13 cellular contexts compared by ENCODE assay signal in the genomic region with DNA sequence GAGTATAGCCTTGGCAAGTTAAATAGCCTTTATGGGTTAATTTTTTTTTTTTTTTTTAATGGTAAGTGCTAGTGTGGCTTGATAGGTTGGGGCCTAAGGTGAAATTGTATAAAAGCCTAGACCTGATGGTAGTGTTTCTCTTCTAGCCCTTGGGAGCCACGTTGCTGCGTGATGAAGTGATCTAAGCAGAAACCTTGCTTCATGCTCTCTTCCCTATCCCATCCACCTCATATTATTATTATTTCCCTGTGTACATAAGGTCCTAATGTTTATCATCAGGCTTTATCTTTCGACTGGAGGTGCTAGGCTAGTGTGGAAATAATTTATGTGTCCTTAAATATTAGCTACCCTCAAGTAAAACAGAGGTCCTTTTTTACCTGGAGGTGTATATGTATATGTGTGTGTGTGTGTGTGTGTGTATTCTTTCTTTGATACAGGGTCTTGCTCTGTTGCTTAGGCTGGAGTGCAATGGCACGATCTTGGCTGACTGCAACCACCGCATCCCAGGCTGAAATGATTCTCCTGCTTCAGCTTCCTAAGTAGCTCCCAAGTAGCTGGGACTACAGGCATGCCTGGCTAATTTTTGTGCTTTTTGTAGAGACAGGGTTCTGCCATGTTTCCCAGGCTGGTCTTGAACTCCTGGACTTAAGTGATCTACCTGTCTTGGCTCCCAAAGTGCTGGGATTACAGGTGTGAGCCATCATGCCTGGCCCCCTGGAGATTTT. TPM values are rescaled to one million over a fixed set of nuclear protein-coding genes. Genes with fewer than 3 reads are reported as not detected.
A peak's percentile ranks its signal among the peaks of the same experiment; 100 is the strongest.
DNase-seq lines count a peak whose midpoint lies in the region; ATAC-seq and TF ChIP-seq lines count a peak whose summit lies in the region.
"Had no signal": no experiment of that assay in that cellular context is flagged by ENCODE, and none has a peak within 500 bp of the region (broad histone marks: within the 10 kb centered on the region; RNA-seq: fewer than 3 reads in every experiment).

No MANE protein-coding gene starts in this region.

- H3K27me3 Mint-ChIP-seq in glutamatergic neuron (ENCODE audit: unreplicated experiment), result peaks cover 4% of the 10 kb centered on the region
- no peaks in the 10 kb centered on the region for H3K27me3 Mint-ChIP-seq in Caco-2 (ENCODE audit: insufficient read depth, unreplicated experiment)

- H3K27me3 ChIP-seq in GM06990 (replicated peaks; ENCODE audit: control insufficient read depth, insufficient read depth, low read length) (no peaks in the 10 kb centered on the region), Panc1 (ENCODE audit: control insufficient read depth, insufficient read depth, low read length) (no peaks in the 10 kb centered on the region), Caco-2 (replicated peaks; ENCODE audit: control insufficient read depth, insufficient read depth, low read length) (no peaks in the 10 kb centered on the region)

- DNase-seq in GM06990 (ENCODE audit: extremely low read depth, insufficient read length) (no peak), Panc1 (ENCODE audit: low read depth, low spot score) (no peak), fibroblast of mammary gland (ENCODE audit: low read depth) (no peak), retinal pigment epithelial cell (ENCODE audit: low read depth) (no peak), SK-N-DZ (ENCODE audit: low spot score) (no peak), glutamatergic neuron (no peak), Caco-2 (no peak)
- DNase-seq: hypothalamus, KG1, NCI-H1930, OCI-M1, T-helper 9 cell had no signal

- H3K4me3 ChIP-seq in GM06990 (replicated peaks; ENCODE audit: low read depth, low read length) (peak overlapping the region; percentile 25), Panc1 (ENCODE audit: low read depth in 2 of 2, low read length in 2 of 2) (peak overlapping the region; percentile 39 to 91), fibroblast of mammary gland (ENCODE audit: control insufficient read depth, low read depth, low read length) (peak overlapping the region; percentile 9), retinal pigment epithelial cell (ENCODE audit: low read length) (peak overlapping the region; percentile 9), Caco-2 (ENCODE audit: low read depth, low read length) (no peak overlapping the region)

- H3K27ac Mint-ChIP-seq in glutamatergic neuron (ENCODE audit: unreplicated experiment) (no peak overlapping the region), Caco-2 (ENCODE audit: unreplicated experiment) (no peak overlapping the region)

- CTCF ChIA-PET in Panc1 (lab: Charles Lee) (no interaction called here), Caco-2 (lab: Charles Lee) (no interaction called here)

- in situ Hi-C loops in Panc1 (cut with HindIII; ENCODE audit: low pct_unique_long_range_greater_than_20kb, low sequenced_read_pairs), result no loop called here

- no TSS peak for BruUV-seq in Panc1 (replicated peaks; lab: Mats Ljungman, UMichigan)
- no TSS peak for BruUV-seq in Caco-2 (replicated peaks; lab: Mats Ljungman, UMichigan)

- no peak for ATAC-seq in Panc1
- ATAC-seq in HG02763 (IDR thresholded peaks at IDR 0.05; ENCODE audit: unreplicated experiment), result no peak

- peak overlapping the region; percentile 91 for H3K27ac ChIP-seq in Panc1 (ENCODE audit: low read length)

- no peak overlapping the region for H3K4me3 Mint-ChIP-seq in glutamatergic neuron (ENCODE audit: unreplicated experiment)
- H3K4me3 Mint-ChIP-seq in Caco-2 (ENCODE audit: unreplicated experiment), result no peak overlapping the region

- H3K9me3 ChIP-seq in Panc1 (ENCODE audit: control insufficient read depth, insufficient read depth, low read depth, low read length), result no peaks in the 10 kb centered on the region
- H3K9me3 ChIP-seq in Caco-2, result no peaks in the 10 kb centered on the region

- peaks cover 4% of the 10 kb centered on the region for H3K9me3 Mint-ChIP-seq in glutamatergic neuron (ENCODE audit: unreplicated experiment)
- H3K9me3 Mint-ChIP-seq in Caco-2 (ENCODE audit: unreplicated experiment), result no peaks in the 10 kb centered on the region

- peaks cover 38% of the 10 kb centered on the region for H3K4me1 ChIP-seq in Panc1 (ENCODE audit: control insufficient read depth, insufficient read depth, low read length)
- peaks cover 55% of the 10 kb centered on the region for H3K4me1 ChIP-seq in Caco-2

- TF ChIP-seq CTCF in GM06990 (IDR thresholded peaks at IDR 0.05; ENCODE audit: insufficient read depth, low read length, poor library complexity, severe bottlenecking) (no peak), Panc1 (IDR thresholded peaks at IDR 0.05) (no peak), fibroblast of mammary gland (conservative IDR thresholded peaks at IDR 0.05; ENCODE audit: control insufficient read depth, insufficient read depth, low read depth, low read length) (no peak), retinal pigment epithelial cell (conservative IDR thresholded peaks at IDR 0.05; ENCODE audit: low read depth, low read length) (no peak), glutamatergic neuron (IDR thresholded peaks at IDR 0.05; ENCODE audit: partially characterized antibody, unreplicated experiment) (no peak), Caco-2 (IDR thresholded peaks at IDR 0.05; ENCODE audit: insufficient read depth in 1 of 2, low read depth in 1 of 2, low read length in 1 of 2, severe bottlenecking in 1 of 2, unreplicated experiment in 1 of 2) (no peak)

- POLR2A ChIA-PET in Panc1 (lab: Charles Lee) (no interaction called here), Caco-2 (lab: Charles Lee) (no interaction called here)

- no peaks in the 10 kb centered on the region for H3K36me3 Mint-ChIP-seq in glutamatergic neuron (ENCODE audit: unreplicated experiment)
- H3K36me3 Mint-ChIP-seq in Caco-2 (ENCODE audit: insufficient read depth, unreplicated experiment), result no peaks in the 10 kb centered on the region

- no peaks in the 10 kb centered on the region for H3K36me3 ChIP-seq in GM06990 (ENCODE audit: control insufficient read depth, insufficient read depth, low read length)
- H3K36me3 ChIP-seq in Panc1 (ENCODE audit: control insufficient read depth, insufficient read depth, low read length), result no peaks in the 10 kb centered on the region; the same call in 1 of the 2 replicates
- H3K36me3 ChIP-seq in Caco-2 (ENCODE audit: control insufficient read depth, insufficient read depth, low read length), result no peaks in the 10 kb centered on the region

- intact Hi-C loops in Panc1 (cut with micrococcal nuclease; ENCODE audit: unreplicated experiment), result loop anchor here (10.0 kb wide), 2 partner anchors 135 to 175 kb away; no protein-coding TSS in a partner anchor
- intact Hi-C loops in Caco-2 (cut with micrococcal nuclease; ENCODE audit: unreplicated experiment), result no loop called here

- H3K4me1 Mint-ChIP-seq in glutamatergic neuron (ENCODE audit: low read depth, unreplicated experiment) (peaks cover 2% of the 10 kb centered on the region), Caco-2 (ENCODE audit: low read depth, unreplicated experiment) (peaks cover 14% of the 10 kb centered on the region)

RNA-seq across cellular contexts. Expression of a gene that starts 3.6 kb away (rescaled TPM):
- total RNA-seq in Panc1 (2021; ENCODE audit: unreplicated experiment) (46.0 TPM), glutamatergic neuron (ENCODE audit: unreplicated experiment) (16.0 TPM), Caco-2 (2022) (25.0 and 26.7 TPM in 2 replicates)
- 21.3 TPM for polyA plus RNA-seq in Panc1 (2012; ENCODE audit: insufficient read length)
- polyA plus RNA-seq in SK-N-DZ (2014; cell fraction: cytosol; rRNA removed), result 33.9 and 34.5 TPM in 2 replicates
- polyA plus RNA-seq in SK-N-DZ (2014; cell fraction: nucleus; rRNA removed), result 16.9 and 17.8 TPM in 2 replicates
